ENCODE assay signal across 27 cellular contexts in genomic region chr3:165784337-165784736, GRCh38.
"Had no signal": no experiment of that assay in that cellular context is flagged by ENCODE, and none has a peak within 500 bp of the region (broad histone marks: within the 10 kb centered on the region; RNA-seq: fewer than 3 reads in every experiment).

No MANE protein-coding gene starts in this region.

- FAIRE-seq: urothelium cell line had no signal

- H3K27ac ChIP-seq: stomach, suprapubic skin, testis, thoracic aorta, thyroid gland, tibial artery, tibial nerve, transverse colon, upper lobe of left lung, upper lobe of right lung, uterus, vagina had no signal

- H3K4me1 ChIP-seq: stomach, suprapubic skin, testis, thyroid gland, tibial artery, tibial nerve, transverse colon, upper lobe of left lung, upper lobe of right lung, uterus, vagina had no signal

- H3K36me3 ChIP-seq: stomach, suprapubic skin, thoracic aorta, thyroid gland, tibial artery, tibial nerve, transverse colon, upper lobe of left lung, upper lobe of right lung, uterus, vagina had no signal

- DNase-seq: stimulated activated CD4-positive, alpha-beta T cell treated with anti-CD3 and anti-CD28 coated beads, Interleukin-2, amount 100 ng/mL, for 48 hours; stimulated activated CD4-positive, alpha-beta T cell treated with anti-CD3 and anti-CD28 coated beads, Interleukin-4, amount 100 ng/mL, for 1 hour; stimulated activated CD4-positive, alpha-beta T cell treated with anti-CD3 and anti-CD28 coated beads, Interleukin-4, amount 100 ng/mL, for 24 hours; stimulated activated CD4-positive, alpha-beta T cell treated with anti-CD3 and anti-CD28 coated beads, Interleukin-4, amount 100 ng/mL, for 4 hours; stimulated activated CD8-positive, alpha-beta memory T cell treated with anti-CD3 and anti-CD28 coated beads, Interleukin-4, amount 100 ng/mL, for 48 hours; stimulated activated naive B cell treated with anti-CD40 and anti-IgM and Interleukin-4, amounts not matched to agents 10 μg/mL and 1 μg/mL and 100 μg/mL, for 72 hours; stimulated activated naive CD4-positive, alpha-beta T cell; stimulated activated naive CD4-positive, alpha-beta T cell treated with Interleukin-2 at 50 U/mL for 16 hours; stimulated activated naive CD8-positive, alpha-beta T cell treated with anti-CD3 and anti-CD28 coated beads, Interleukin-15, amount 100 ng/mL, for 72 hours; stimulated activated naive CD8-positive, alpha-beta T cell treated with anti-CD3 and anti-CD28 coated beads, Interleukin-15, Interleukin-2, amounts not matched to agents 100 U/mL and 50 U/mL, for 24 hours; stomach; substantia nigra; testis; thyroid gland; tibial artery; transverse colon; trophoblast cell; upper lobe of left lung; upper lobe of right lung; uterus had no signal

- ATAC-seq: stimulated activated effector memory CD8-positive, alpha-beta T cell treated with anti-CD3 and anti-CD28 coated beads, Interleukin-12 subunit alpha, Interleukin-12 subunit beta, amount 100 ng/mL, for 72 hours; stimulated activated memory B cell treated with anti-CD40 and anti-IgM and Interleukin-4, amounts not matched to agents 10 μg/mL and 1 μg/mL and 100 μg/mL, for 72 hours; stimulated activated naive B cell treated with anti-CD40 and anti-IgM and Interleukin-4, amounts not matched to agents 10 μg/mL and 1 μg/mL and 100 μg/mL, for 72 hours; stimulated activated naive CD8-positive, alpha-beta T cell treated with anti-CD3 and anti-CD28 coated beads, Interleukin-15, amount 100 ng/mL, for 72 hours; stimulated activated naive CD8-positive, alpha-beta T cell treated with anti-CD3 and anti-CD28 coated beads, Interleukin-15, Interleukin-2, amounts not matched to agents 100 U/mL and 50 U/mL, for 24 hours; upper lobe of right lung had no signal

- H3K27me3 ChIP-seq: stomach, suprapubic skin, testis, thyroid gland, tibial artery, tibial nerve, transverse colon, upper lobe of left lung, upper lobe of right lung, uterus, vagina had no signal

- H3K4me3 ChIP-seq: stomach, suprapubic skin, testis, thoracic aorta, thyroid gland, tibial artery, tibial nerve, transverse colon, upper lobe of left lung, upper lobe of right lung, uterus, vagina had no signal

- H3K9me3 ChIP-seq: suprapubic skin, testis, thoracic aorta, thyroid gland, tibial artery, tibial nerve, transverse colon, upper lobe of left lung, upper lobe of right lung, uterus, vagina had no signal
